Comparison of ENCODE assay signal across 18 cellular contexts in genomic region chr4:102259081-102259480, GRCh38.
"Had no signal": no experiment of that assay in that cellular context is flagged by ENCODE, and none has a peak within 500 bp of the region (broad histone marks: within the 10 kb centered on the region; RNA-seq: fewer than 3 reads in every experiment).

No MANE protein-coding gene starts in this region.

- H3K4me1 ChIP-seq: esophagus squamous epithelium, pancreas, suprapubic skin, thyroid gland had no signal

- H3K4me2 ChIP-seq: neural progenitor cell, smooth muscle cell had no signal

- H3K9ac ChIP-seq: neural progenitor cell had no signal

- H3K27ac ChIP-seq: esophagus squamous epithelium, neural progenitor cell, pancreas, suprapubic skin, thyroid gland had no signal

- H3K9me3 ChIP-seq: esophagus squamous epithelium, pancreas, suprapubic skin, thyroid gland had no signal

- DNase-seq: effector memory CD8-positive, alpha-beta T cell; esophagus squamous epithelium; foreskin melanocyte; head of caudate nucleus; hypothalamus; kidney glomerular epithelial cell; mammary epithelial cell; natural killer cell; occipital lobe; pancreas; right cardiac atrium; stimulated activated CD4-positive, alpha-beta T cell treated with anti-CD3 and anti-CD28 coated beads, Interleukin-2, amount 100 ng/mL, for 48 hours; stimulated activated CD8-positive, alpha-beta memory T cell treated with anti-CD3 and anti-CD28 coated beads, Interleukin-4, amount 100 ng/mL, for 48 hours; stimulated activated naive CD8-positive, alpha-beta T cell treated with anti-CD3 and anti-CD28 coated beads, Interleukin-15, Interleukin-2, amounts not matched to agents 100 U/mL and 50 U/mL, for 24 hours; thyroid gland had no signal

- H3K36me3 ChIP-seq: esophagus squamous epithelium, neural progenitor cell, pancreas, suprapubic skin, thyroid gland had no signal

- H3K4me3 ChIP-seq: esophagus squamous epithelium, neural progenitor cell, pancreas, smooth muscle cell, suprapubic skin, thyroid gland had no signal

- H3K27me3 ChIP-seq: esophagus squamous epithelium, neural progenitor cell, pancreas, suprapubic skin, thyroid gland had no signal

- H2AFZ ChIP-seq: neural progenitor cell had no signal
